Comparison of ENCODE assay signal across 8 cellular contexts in genomic region chr18:45910405-45911023, GRCh38. TPM values are rescaled to one million over a fixed set of nuclear protein-coding genes. Genes with fewer than 3 reads are reported as not detected.
DNase-seq lines count a peak whose midpoint lies in the region; ATAC-seq lines count a peak whose summit lies in the region.

No MANE protein-coding gene starts in this region.

- no peak overlapping the region for H2BK12ac ChIP-seq in mesenchymal stem cell (ENCODE audit: low read length in 2 of 2)

- no peak overlapping the region for H2BK15ac ChIP-seq in mesenchymal stem cell (ENCODE audit: low read depth, poor library complexity, severe bottlenecking)

- H4K91ac ChIP-seq in mesenchymal stem cell (ENCODE audit: low read length): no peak overlapping the region

- H3K4me3 ChIP-seq in mesenchymal stem cell (ENCODE audit: insufficient read depth in 1 of 2, low read depth in 1 of 2, low read length in 2 of 2): no peak overlapping the region

- no peak overlapping the region for H3K18ac ChIP-seq in mesenchymal stem cell (ENCODE audit: low read depth in 1 of 2, low read length in 2 of 2)

- H3K4ac ChIP-seq in mesenchymal stem cell (ENCODE audit: low read depth in 1 of 2, low read length in 2 of 2): no peak overlapping the region

- H3K79me1 ChIP-seq in mesenchymal stem cell (replicated peaks; ENCODE audit: low read length, poor library complexity, severe bottlenecking): peaks cover 18% of the 10 kb centered on the region

- peaks cover 38 to 87% of the 10 kb centered on the region in 2 experiments for H3K36me3 ChIP-seq in mesenchymal stem cell (ENCODE audit: control insufficient read depth in 1 of 2, insufficient read depth in 2 of 2, low read depth in 1 of 2, low read length in 2 of 2)

- no peak overlapping the region for H3K14ac ChIP-seq in mesenchymal stem cell (ENCODE audit: low read length in 2 of 2)

- H3K9ac ChIP-seq in mesenchymal stem cell (ENCODE audit: low read length): no peak overlapping the region

- peak; percentile 69 for ATAC-seq in GM21737 (IDR thresholded peaks at IDR 0.05; ENCODE audit: unreplicated experiment)

- no peak overlapping the region for H3K4me2 ChIP-seq in mesenchymal stem cell (ENCODE audit: low read length, poor library complexity, severe bottlenecking)

- WGBS in mesenchymal stem cell: 67% methylated on average over 3 of the region's 4 CpGs

- no peaks in the 10 kb centered on the region for H3K4me1 ChIP-seq in mesenchymal stem cell (ENCODE audit: control insufficient read depth, insufficient read depth, low read depth, low read length)

- no peak overlapping the region for H3K27ac ChIP-seq in mesenchymal stem cell (ENCODE audit: low read length, poor library complexity, severe bottlenecking)

- no peaks in the 10 kb centered on the region for H3K27me3 ChIP-seq in mesenchymal stem cell (ENCODE audit: control insufficient read depth in 1 of 2, insufficient read depth in 1 of 2, low read length in 2 of 2)

- no peak overlapping the region for H2BK5ac ChIP-seq in mesenchymal stem cell (ENCODE audit: low read depth, low read length, poor library complexity, severe bottlenecking)

- H2AK5ac ChIP-seq in mesenchymal stem cell (ENCODE audit: low read length, severe bottlenecking): no peak overlapping the region

- H4K8ac ChIP-seq in mesenchymal stem cell (ENCODE audit: low read length): no peak overlapping the region

- no peaks in the 10 kb centered on the region for H3K9me3 ChIP-seq in mesenchymal stem cell (ENCODE audit: control insufficient read depth, low read length)

- peak; percentile 88 for DNase-seq in D341Med (ENCODE audit: low spot score)
- DNase-seq in NCI-H146 treated with DMSO at 0.1 percent for 48 hours (lab: John Stamatoyannopoulos, UW; ENCODE audit: unreplicated experiment): peak; percentile 12
- peak; percentile 46 for DNase-seq in activated CD4-positive, CD25-positive, alpha-beta regulatory T cell treated with anti-CD3 and anti-CD28 coated beads, Interleukin-2, amount 50 U/mL, for 72 hours
- peak; percentile 28 for DNase-seq in cerebellum (ENCODE audit: low spot score)
- peak; percentile 53 for DNase-seq in mesenchymal stem cell
- DNase-seq in stimulated activated CD8-positive, alpha-beta memory T cell treated with anti-CD3 and anti-CD28 coated beads, Interleukin-4, amount 100 ng/mL, for 24 hours (ENCODE audit: low read depth): peak; percentile 52
- DNase-seq in midbrain (lab: John Stamatoyannopoulos, UW): no peak

- no peak overlapping the region for H3K23ac ChIP-seq in mesenchymal stem cell (ENCODE audit: low read length in 2 of 2)

- H2AFZ ChIP-seq in mesenchymal stem cell (ENCODE audit: low read depth, low read length): no peak overlapping the region

- H2BK120ac ChIP-seq in mesenchymal stem cell (ENCODE audit: low read depth, low read length): no peak overlapping the region

RNA-seq across cellular contexts. Expression of gene EPG5, which starts 56.6 kb away (rescaled TPM):
- 47.4 TPM for total RNA-seq in cerebellum
- 5.7 TPM for polyA plus RNA-seq in mesenchymal stem cell (2013, experiment 1 of 2)
- 5.4 TPM for polyA plus RNA-seq in mesenchymal stem cell (2013, experiment 2 of 2)
